ENCODE assay signal across 14 cellular contexts in genomic region chr2:225486226-225486625, GRCh38.
DNase-seq lines count a peak whose midpoint lies in the region; ATAC-seq and TF ChIP-seq lines count a peak whose summit lies in the region.
"Had no signal": no experiment of that assay in that cellular context is flagged by ENCODE, and none has a peak within 500 bp of the region (broad histone marks: within the 10 kb centered on the region; RNA-seq: fewer than 3 reads in every experiment).

No MANE protein-coding gene starts in this region.

- no peak overlapping the region for H2AFZ ChIP-seq in hepatocyte

- no peaks in the 10 kb centered on the region for H3K36me3 ChIP-seq in hepatocyte (replicated peaks; ENCODE audit: insufficient read depth, low read depth)
- H3K36me3 ChIP-seq: HAP-1 had no signal

- H3K27me3 Mint-ChIP-seq in brain (no peaks in the 10 kb centered on the region), natural killer cell (ENCODE audit: low read depth in 2 of 2) (no peaks in the 10 kb centered on the region)

- H3K9me3 Mint-ChIP-seq in brain: no peaks in the 10 kb centered on the region
- H3K9me3 Mint-ChIP-seq in natural killer cell: no peaks in the 10 kb centered on the region

- H3K4me1 ChIP-seq in hepatocyte (ENCODE audit: insufficient read depth): no peaks in the 10 kb centered on the region
- H3K4me1 ChIP-seq: A549, HAP-1 had no signal

- H3K79me2 ChIP-seq in hepatocyte: no peaks in the 10 kb centered on the region

- H3K4me2 ChIP-seq in hepatocyte: no peak overlapping the region
- H3K4me2 ChIP-seq: A549 had no signal

- H3K27ac Mint-ChIP-seq in brain (peak overlapping the region in 3 of 5 experiments; percentile 72 to 93 (median 87)), natural killer cell (no peak overlapping the region)
- H3K27ac Mint-ChIP-seq: CD14-positive monocyte; CD8-positive, alpha-beta T cell had no signal

- intact Hi-C loops in natural killer cell (cut with micrococcal nuclease): no loop called here

- no peaks in the 10 kb centered on the region for H3K9me3 ChIP-seq in hepatocyte (ENCODE audit: low read depth)
- H3K9me3 ChIP-seq: A549, HAP-1 had no signal

- no peak for TF ChIP-seq CTCF in brain (conservative IDR thresholded peaks at IDR 0.05)
- no peak for TF ChIP-seq CTCF in hepatocyte (IDR thresholded peaks at IDR 0.05; ENCODE audit: poor library complexity)
- no peak for TF ChIP-seq CTCF in retinal pigment epithelial cell (conservative IDR thresholded peaks at IDR 0.05; ENCODE audit: low read depth, low read length)
- TF ChIP-seq CTCF in natural killer cell (IDR thresholded peaks at IDR 0.05): no peak

- H3K9me2 ChIP-seq in hepatocyte (replicated peaks; ENCODE audit: insufficient read depth): no peaks in the 10 kb centered on the region

- 80% methylated on average over 3 of the region's 3 CpGs for WGBS in hepatocyte (ENCODE audit: low lambda C conversion rate, missing lambda C conversion rate)

- H3K4me3 Mint-ChIP-seq in brain (no peak overlapping the region), natural killer cell (no peak overlapping the region)
- H3K4me3 Mint-ChIP-seq: CD14-positive monocyte; CD8-positive, alpha-beta T cell had no signal

- peak overlapping the region; percentile 29 for H3K27ac ChIP-seq in hepatocyte
- H3K27ac ChIP-seq: A549 had no signal

- ATAC-seq in natural killer cell (no peak), GM18498 (IDR thresholded peaks at IDR 0.05; ENCODE audit: unreplicated experiment) (no peak)
- ATAC-seq: A549; CD8-positive, alpha-beta T cell had no signal

- H3K36me3 Mint-ChIP-seq in brain: no peaks in the 10 kb centered on the region
- H3K36me3 Mint-ChIP-seq in natural killer cell: no peaks in the 10 kb centered on the region
- H3K36me3 Mint-ChIP-seq: CD14-positive monocyte; CD8-positive, alpha-beta T cell had no signal

- H3K4me3 ChIP-seq in hepatocyte (no peak overlapping the region), retinal pigment epithelial cell (ENCODE audit: low read length) (no peak overlapping the region)
- H3K4me3 ChIP-seq: A549, HAP-1 had no signal

- no peaks in the 10 kb centered on the region for H3K27me3 ChIP-seq in hepatocyte

- peak; percentile 16 for DNase-seq in NCI-H69 (lab: John Stamatoyannopoulos, UW)
- peak; percentile 40 for DNase-seq in hepatocyte (ENCODE audit: low spot score)
- DNase-seq in retinal pigment epithelial cell (ENCODE audit: low read depth): peak; percentile 64
- no peak for DNase-seq in natural killer cell
- no peak for DNase-seq in T1000 (lab: John Stamatoyannopoulos, UW)
- DNase-seq: CD8-positive, alpha-beta T cell; COR-L47; DND-41; GDM1 had no signal

- no peaks in the 10 kb centered on the region for H4K20me1 ChIP-seq in hepatocyte (ENCODE audit: insufficient read depth, poor library complexity, severe bottlenecking)

- H3K4me1 Mint-ChIP-seq in brain: peaks cover 33% of the 10 kb centered on the region
- no peaks in the 10 kb centered on the region for H3K4me1 Mint-ChIP-seq in natural killer cell
- H3K4me1 Mint-ChIP-seq: CD14-positive monocyte had no signal

Comparison
In these comparisons a context has a peak if more than half of its experiments do, and no peak if none do; other contexts are left out.
1. DNase-seq: peak in NCI-H69 (single experiment), hepatocyte (single experiment) and retinal pigment epithelial cell (single experiment); none in natural killer cell (single experiment) and T1000 (single experiment).
2. H3K27ac Mint-ChIP-seq: peak in brain (3 of 5); none in natural killer cell (0 of 2).